In the genomic region with DNA sequence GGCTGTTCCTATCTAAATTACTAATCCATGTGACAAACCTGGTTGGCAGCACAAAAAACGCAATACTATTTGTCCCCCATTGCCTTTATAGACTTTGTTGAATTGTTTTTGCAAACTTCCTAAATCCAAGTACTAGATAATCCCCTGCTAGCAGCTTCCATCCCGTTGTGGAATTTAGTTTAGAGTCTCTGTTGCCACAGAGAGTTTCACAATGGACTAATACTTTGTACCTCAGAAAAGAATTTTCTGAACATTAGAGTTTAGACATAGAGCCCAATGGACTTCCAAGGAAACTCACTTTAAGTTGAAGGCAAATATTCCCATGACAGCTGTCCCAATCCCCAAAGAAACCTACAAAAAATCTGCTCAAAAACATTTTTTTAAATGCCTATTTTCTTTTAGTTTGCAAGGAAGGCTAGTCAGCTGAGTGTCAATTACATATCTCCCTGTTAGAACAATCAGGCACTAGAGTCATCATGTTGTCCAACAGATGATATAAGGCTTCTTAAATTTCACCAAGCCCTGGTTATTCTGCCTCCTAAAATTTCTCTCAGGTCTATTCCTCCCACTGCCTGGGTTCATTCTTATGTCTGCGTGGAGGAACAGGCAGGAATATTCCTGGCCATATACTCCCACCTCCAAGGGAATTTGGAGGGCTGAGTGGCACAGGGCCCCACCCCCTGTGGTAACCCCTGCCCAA, we compare ENCODE assay signal across 30 cellular contexts. TPM values are rescaled to one million over a fixed set of nuclear protein-coding genes. Genes with fewer than 3 reads are reported as not detected.
A peak's percentile ranks its signal among the peaks of the same experiment; 100 is the strongest.
DNase-seq lines count a peak whose midpoint lies in the region; ATAC-seq and TF ChIP-seq lines count a peak whose summit lies in the region.
"Had no signal": no experiment of that assay in that cellular context is flagged by ENCODE, and none has a peak within 500 bp of the region (broad histone marks: within the 10 kb centered on the region; RNA-seq: fewer than 3 reads in every experiment).

No MANE protein-coding gene starts in this region.

- H3K4me3 ChIP-seq in IMR-90 (ENCODE audit: insufficient read depth, low read depth, low read length) (no peak overlapping the region), fibroblast of pulmonary artery (replicated peaks; ENCODE audit: low read depth, low read length) (no peak overlapping the region), MG63 (no peak overlapping the region)
- H3K4me3 ChIP-seq: gastroesophageal sphincter, Peyer's patch, tibial artery had no signal

- peaks cover 21% of the 10 kb centered on the region for H3K9me1 ChIP-seq in IMR-90 (ENCODE audit: insufficient read depth, low read length)

- no peak overlapping the region for H2BK5ac ChIP-seq in IMR-90 (ENCODE audit: low read depth, low read length, poor library complexity, severe bottlenecking)

- peak; percentile 48; the same call in 1 of the 2 replicates for ATAC-seq in IMR-90 (ENCODE audit: low read depth)
- ATAC-seq: gastroesophageal sphincter had no signal

- H3K23ac ChIP-seq in IMR-90 (ENCODE audit: low read depth, low read length) = no peak overlapping the region

- no peak for TF ChIP-seq POLR2A in IMR-90 (IDR thresholded peaks at IDR 0.05; ENCODE audit: low read depth, low read length)

- H2AK5ac ChIP-seq in IMR-90 (ENCODE audit: low read depth, low read length) = peak overlapping the region; percentile 35; the same call in 1 of the 2 replicates

- no peaks in the 10 kb centered on the region for H3K9me3 ChIP-seq in IMR-90 (ENCODE audit: control insufficient read depth, insufficient read depth, low read length)
- no peaks in the 10 kb centered on the region for H3K9me3 ChIP-seq in MG63
- H3K9me3 ChIP-seq: gastroesophageal sphincter, Peyer's patch, tibial artery had no signal

- no peak overlapping the region for H3K27ac ChIP-seq in IMR-90 (ENCODE audit: insufficient read depth, low read length)
- H3K27ac ChIP-seq: gastroesophageal sphincter, Peyer's patch had no signal

- no peak overlapping the region for H3K56ac ChIP-seq in IMR-90 (ENCODE audit: extremely low read depth, insufficient read depth, low read length)

- H3K4me3 Mint-ChIP-seq in osteocyte (ENCODE audit: unreplicated experiment) = no peak overlapping the region
- H3K4me3 Mint-ChIP-seq: activated CD4-positive, alpha-beta memory T cell treated with anti-CD3 and anti-CD28 coated beads, Interleukin-2, amount 10 ng/mL, durations not matched to agents 7 days and 5 days; activated naive CD8-positive, alpha-beta T cell treated with anti-CD3 and anti-CD28 coated beads, Interleukin-2, amount 10 ng/mL, durations not matched to agents 7 days and 5 days; CD4-positive, alpha-beta memory T cell; naive B cell had no signal

- peak; percentile 53 for DNase-seq in AG20443 (ENCODE audit: low spot score)
- peak; percentile 37 for DNase-seq in IMR-90
- DNase-seq in fibroblast of pulmonary artery (ENCODE audit: low read depth) = peak; percentile 35
- DNase-seq in osteocyte (ENCODE audit: extremely low spot score, unreplicated experiment) = no peak
- DNase-seq in NCI-H1105 (lab: John Stamatoyannopoulos, UW) = no peak
- no peak for DNase-seq in dedifferentiated amniotic fluid mesenchymal stem cell (ENCODE audit: extremely low spot score)
- no peak for DNase-seq in hippocampal formation (lab: John Stamatoyannopoulos, UW)
- DNase-seq in MG63 = no peak
- DNase-seq: activated CD4-positive, alpha-beta memory T cell treated with anti-CD3 and anti-CD28 coated beads, Interleukin-2, amount 10 ng/mL, durations not matched to agents 7 days and 5 days; activated CD4-positive, CD25-positive, alpha-beta regulatory T cell treated with anti-CD3 and anti-CD28 coated beads, Interleukin-2, amount 50 U/mL, for 72 hours; activated naive CD8-positive, alpha-beta T cell treated with anti-CD3 and anti-CD28 coated beads, Interleukin-2, amount 10 ng/mL, durations not matched to agents 7 days and 5 days; CD4-positive, alpha-beta memory T cell; DMS 273 treated with DMSO at 0.1 percent for 48 hours; effector memory CD4-positive, alpha-beta T cell; erythroblast; kidney glomerular epithelial cell; mesendoderm; MM.1S; naive B cell; NCI-H1436 treated with DMSO at 0.1 percent for 48 hours; NCI-H2171; NCI-H524; occipital lobe; Peyer's patch; stimulated activated CD4-positive, alpha-beta T cell treated with anti-CD3 and anti-CD28 coated beads, Interleukin-12 subunit alpha, Interleukin-12 subunit beta, amount 100 ng/mL, for 4 hours; stimulated activated CD4-positive, alpha-beta T cell treated with anti-CD3 and anti-CD28 coated beads, Interleukin-4, amount 100 ng/mL, for 4 hours; stimulated activated naive CD4-positive, alpha-beta T cell treated with Interleukin-2 at 50 U/mL for 16 hours; T-helper 1 cell; tibial artery had no signal

- no peak overlapping the region for H2AK9ac ChIP-seq in IMR-90 (replicated peaks; ENCODE audit: low read depth, low read length, poor library complexity)

- no TSS peak for BruUV-seq in IMR-90 (replicated peaks; lab: Mats Ljungman, UMichigan)

- no peaks in the 10 kb centered on the region for H3K9me3 Mint-ChIP-seq in osteocyte (ENCODE audit: unreplicated experiment)
- H3K9me3 Mint-ChIP-seq: activated CD4-positive, alpha-beta memory T cell treated with anti-CD3 and anti-CD28 coated beads, Interleukin-2, amount 10 ng/mL, durations not matched to agents 7 days and 5 days; activated naive CD8-positive, alpha-beta T cell treated with anti-CD3 and anti-CD28 coated beads, Interleukin-2, amount 10 ng/mL, durations not matched to agents 7 days and 5 days; naive B cell had no signal

- no peak overlapping the region for H2AFZ ChIP-seq in IMR-90 (replicated peaks; ENCODE audit: low read length, poor library complexity)

- H3K14ac ChIP-seq in IMR-90 (replicated peaks; ENCODE audit: low read depth, low read length) = no peak overlapping the region

- peaks cover 54% of the 10 kb centered on the region for H3K4me1 Mint-ChIP-seq in osteocyte (ENCODE audit: unreplicated experiment)
- H3K4me1 Mint-ChIP-seq: activated CD4-positive, alpha-beta memory T cell treated with anti-CD3 and anti-CD28 coated beads, Interleukin-2, amount 10 ng/mL, durations not matched to agents 7 days and 5 days; activated naive CD8-positive, alpha-beta T cell treated with anti-CD3 and anti-CD28 coated beads, Interleukin-2, amount 10 ng/mL, durations not matched to agents 7 days and 5 days; CD4-positive, alpha-beta memory T cell; naive B cell had no signal

- TF ChIP-seq CTCF in IMR-90 (conservative IDR thresholded peaks at IDR 0.05; ENCODE audit: low read depth, low read length) (no peak), fibroblast of pulmonary artery (IDR thresholded peaks at IDR 0.05; ENCODE audit: low read length, missing control alignments) (no peak), osteocyte (IDR thresholded peaks at IDR 0.05) (no peak)

- H2BK20ac ChIP-seq in IMR-90 (ENCODE audit: low read depth, low read length) = no peak overlapping the region

- no peak overlapping the region for H2BK120ac ChIP-seq in IMR-90 (ENCODE audit: low read depth, low read length)

- H3K4me1 ChIP-seq in IMR-90 (ENCODE audit: control insufficient read depth, insufficient read depth, low read length) = peaks cover 8% of the 10 kb centered on the region
- H3K4me1 ChIP-seq: gastroesophageal sphincter, Peyer's patch had no signal

- peaks cover 12% of the 10 kb centered on the region for H4K20me1 ChIP-seq in IMR-90 (ENCODE audit: insufficient read depth, low read length)

- H3K27me3 Mint-ChIP-seq in osteocyte (ENCODE audit: unreplicated experiment) = no peaks in the 10 kb centered on the region

- no peak overlapping the region for H3K4ac ChIP-seq in IMR-90 (ENCODE audit: low read depth, low read length)

- peaks cover 32 to 72% of the 10 kb centered on the region in 2 experiments for H3K79me1 ChIP-seq in IMR-90 (ENCODE audit: low read depth in 1 of 2, low read length in 2 of 2)

- in situ Hi-C loops in IMR-90 (cut with MboI; ENCODE audit: low sequenced_read_pairs) = no loop called here

- no peak overlapping the region for H3K9ac ChIP-seq in IMR-90 (ENCODE audit: low read depth, low read length)

- peak overlapping the region; percentile 50 for H3K27ac Mint-ChIP-seq in osteocyte (ENCODE audit: unreplicated experiment)
- H3K27ac Mint-ChIP-seq: activated CD4-positive, alpha-beta memory T cell treated with anti-CD3 and anti-CD28 coated beads, Interleukin-2, amount 10 ng/mL, durations not matched to agents 7 days and 5 days; activated naive CD8-positive, alpha-beta T cell treated with anti-CD3 and anti-CD28 coated beads, Interleukin-2, amount 10 ng/mL, durations not matched to agents 7 days and 5 days; CD4-positive, alpha-beta memory T cell had no signal

- dilution Hi-C loops in IMR-90 (cut with HindIII; ENCODE audit: low sequenced_read_pairs, unreplicated experiment) = no loop called here

- 100% methylated on average over 1 of the region's 3 CpGs; no CpG with 5 or more reads in 1 of the 2 experiments for WGBS in IMR-90 (ENCODE audit: extremely low coverage in 2 of 2, insufficient read length in 1 of 2), 2 experiments

- H3K27me3 ChIP-seq in IMR-90 (ENCODE audit: control insufficient read depth, insufficient read depth, low read length) (no peaks in the 10 kb centered on the region), MG63 (no peaks in the 10 kb centered on the region)
- H3K27me3 ChIP-seq: gastroesophageal sphincter, Peyer's patch, tibial artery had no signal

- no peak overlapping the region for H4K91ac ChIP-seq in IMR-90 (ENCODE audit: insufficient read depth, low read depth, low read length)

- no peak overlapping the region for H4K5ac ChIP-seq in IMR-90 (ENCODE audit: low read depth, low read length)

- no peak overlapping the region; the same call in 1 of the 2 replicates for H3K18ac ChIP-seq in IMR-90 (ENCODE audit: low read depth, low read length)

- POLR2A ChIA-PET in IMR-90 (lab: Charles Lee; ENCODE audit: unreplicated experiment) = no interaction called here

- H3K36me3 ChIP-seq in IMR-90 (ENCODE audit: control insufficient read depth, insufficient read depth, low read length) (peaks cover 4% of the 10 kb centered on the region; the same call in 1 of the 2 replicates), MG63 (no peaks in the 10 kb centered on the region)
- H3K36me3 ChIP-seq: gastroesophageal sphincter, tibial artery had no signal

- peak overlapping the region; percentile 57; the same call in 1 of the 2 replicates for H3K4me2 ChIP-seq in IMR-90 (ENCODE audit: low read depth, low read length)

- CTCF ChIA-PET in IMR-90 (lab: Yijun Ruan, JAX) = interaction anchor here (0.6 kb wide), 1 partner anchor 64 kb away, joined by 4 read pairs; no protein-coding TSS in a partner anchor

- intact Hi-C loops in IMR-90 (cut with micrococcal nuclease) = no loop called here

- H3K36me3 Mint-ChIP-seq in osteocyte (ENCODE audit: unreplicated experiment) = peaks cover 20% of the 10 kb centered on the region
- H3K36me3 Mint-ChIP-seq: activated naive CD8-positive, alpha-beta T cell treated with anti-CD3 and anti-CD28 coated beads, Interleukin-2, amount 10 ng/mL, durations not matched to agents 7 days and 5 days; CD4-positive, alpha-beta memory T cell; naive B cell had no signal

- H2BK15ac ChIP-seq in IMR-90 (ENCODE audit: low read depth, low read length) = no peak overlapping the region

- no peak overlapping the region for H4K8ac ChIP-seq in IMR-90 (ENCODE audit: low read depth in 2 of 2, low read length in 2 of 2)

- no peak for TF ChIP-seq RAD21 in IMR-90 (IDR thresholded peaks at IDR 0.05; ENCODE audit: low read length)

RNA-seq across cellular contexts. Expression of a gene that starts 27.2 kb away (rescaled TPM):
- total RNA-seq in IMR-90 (2012; rRNA removed) (18.5 and 18.9 TPM in 2 replicates), osteocyte (70.0 and 76.4 TPM in 2 replicates)
- polyA plus RNA-seq in IMR-90 (2012; rRNA removed) = 7.5 and 8.3 TPM in 2 replicates
- 3.1 and 9.0 TPM in 2 replicates for polyA plus RNA-seq in IMR-90 (2012; cell fraction: cytosol; rRNA removed)
- 5.7 and 10.6 TPM in 2 replicates for polyA plus RNA-seq in IMR-90 (2012; cell fraction: nucleus; rRNA removed; ENCODE audit: low replicate concordance)
- 0.99 and 1.1 TPM in 2 replicates for total RNA-seq in MG63 (2014; rRNA removed; shearing (Covaris generic); ENCODE audit: low replicate concordance)
- polyA plus RNA-seq: CD4-positive, alpha-beta memory T cell had no signal

Comparison
In these comparisons a context has a peak if more than half of its experiments do, and no peak if none do; other contexts are left out.
1. DNase-seq: peak in AG20443 (single experiment), IMR-90 (single experiment) and fibroblast of pulmonary artery (single experiment); none in osteocyte (single experiment), NCI-H1105 (single experiment), dedifferentiated amniotic fluid mesenchymal stem cell (single experiment), hippocampal formation (0 of 2) and MG63 (single experiment).